8 cellular contexts compared by ENCODE assay signal in the genomic region with DNA sequence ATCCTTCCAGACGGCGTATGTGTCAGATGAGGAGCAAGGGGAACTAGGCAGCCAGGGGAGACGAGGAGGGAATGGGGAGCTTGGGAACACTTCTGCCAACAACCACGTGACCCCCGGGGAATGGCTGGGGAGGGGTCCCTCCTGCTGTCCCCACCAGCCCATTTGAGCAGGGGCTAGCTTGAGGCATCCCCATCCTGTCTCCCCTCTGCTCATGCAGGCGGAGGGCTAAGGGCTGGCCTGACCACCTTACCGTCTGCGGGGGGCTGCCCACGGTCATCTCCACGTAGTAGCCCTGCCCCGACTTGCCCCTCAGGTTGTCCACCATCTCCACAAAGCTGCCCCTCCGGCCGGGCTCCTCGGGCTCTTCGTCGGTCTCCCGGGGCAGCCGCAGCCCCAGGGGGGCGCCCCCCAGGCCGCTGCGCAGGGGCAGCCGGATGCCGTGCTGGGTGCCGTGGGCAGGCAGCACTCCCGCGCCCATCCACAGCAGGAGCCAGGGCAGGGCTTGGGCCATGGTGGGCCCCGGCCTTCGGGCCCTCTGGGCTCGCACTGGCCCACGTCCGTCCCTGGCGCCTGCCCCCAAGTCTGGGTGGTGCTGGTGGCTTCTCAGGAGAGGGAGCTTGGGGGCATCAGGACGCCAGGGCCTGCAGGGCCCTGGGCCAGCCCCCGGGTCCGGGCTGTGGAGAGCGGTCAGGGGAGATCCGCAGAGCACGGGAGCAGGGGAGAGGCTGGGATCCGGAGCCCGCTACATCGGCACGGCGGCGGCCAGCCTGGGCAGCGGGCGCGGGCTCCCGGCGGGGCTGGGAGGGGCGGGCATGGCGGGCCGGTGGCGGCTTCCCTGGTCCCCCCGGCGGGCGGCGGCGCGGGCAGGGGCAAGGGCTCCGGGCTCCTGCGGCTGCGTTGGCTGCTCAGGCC. TPM values are rescaled to one million over a fixed set of nuclear protein-coding genes. Genes with fewer than 3 reads are reported as not detected.
DNase-seq lines count a peak whose midpoint lies in the region; ATAC-seq and TF ChIP-seq lines count a peak whose summit lies in the region.

No MANE protein-coding gene starts in this region.

- H3K27ac ChIP-seq in HUES6 (ENCODE audit: low read depth, low read length) (no peak overlapping the region), ascending aorta (peak overlapping the region; percentile 44 to 51)

- no peak for DNase-seq in AG10803 (ENCODE audit: low read depth)
- no peak for DNase-seq in ascending aorta (ENCODE audit: low spot score in 2 of 2)
- DNase-seq in iPS-NIHi7 (ENCODE audit: extremely low spot score) = peak; percentile 45
- peak; percentile 4 for DNase-seq in stimulated activated CD4-positive, alpha-beta T cell treated with anti-CD3 and anti-CD28 coated beads, Interleukin-4, amount 100 ng/mL, for 24 hours
- DNase-seq in NCI-H1105 treated with DMSO at 0.1 percent for 48 hours (lab: John Stamatoyannopoulos, UW) = no peak

- peak overlapping the region; percentile 43 for H3K9ac ChIP-seq in HUES6 (ENCODE audit: low read length)

- intact Hi-C loops in ascending aorta (cut with DNase I) = loop anchor here (10.0 kb wide), 1 partner anchor 141 kb away; a partner anchor contains a TSS

- H3K27me3 ChIP-seq in HUES6 (ENCODE audit: control insufficient read depth, insufficient read depth, low read length) = peaks cover 3% of the 10 kb centered on the region; the same call in 1 of the 2 replicates
- H3K27me3 ChIP-seq in ascending aorta = no peaks in the 10 kb centered on the region

- ATAC-seq in GM18870 (IDR thresholded peaks at IDR 0.05; ENCODE audit: unreplicated experiment) = no peak
- ATAC-seq in GM18873 (IDR thresholded peaks at IDR 0.05; ENCODE audit: low FRiP score, unreplicated experiment) = no peak

- H3K9me3 ChIP-seq in HUES6 (ENCODE audit: control insufficient read depth, insufficient read depth, low read depth, low read length) (no peaks in the 10 kb centered on the region), ascending aorta (no peaks in the 10 kb centered on the region)

- H3K4me1 ChIP-seq in HUES6 (ENCODE audit: control insufficient read depth, insufficient read depth, low read length) (peaks cover 19% of the 10 kb centered on the region), ascending aorta (peaks cover 6 to 15% of the 10 kb centered on the region in 2 donors)

- TF ChIP-seq CTCF in AG10803 (conservative IDR thresholded peaks at IDR 0.05; ENCODE audit: low read length) (no peak), ascending aorta (IDR thresholded peaks at IDR 0.05) (no peak)

- H3K36me3 ChIP-seq in HUES6 (ENCODE audit: control insufficient read depth, insufficient read depth, low read length) (no peaks in the 10 kb centered on the region), ascending aorta (no peaks in the 10 kb centered on the region)

- peak overlapping the region; percentile 79 for H3K4me3 ChIP-seq in AG10803 (ENCODE audit: low read length)
- peak overlapping the region; percentile 55 for H3K4me3 ChIP-seq in HUES6 (ENCODE audit: low read depth, low read length)
- H3K4me3 ChIP-seq in ascending aorta = peak overlapping the region; percentile 80 to 95

RNA-seq across cellular contexts. Expression of a gene that starts 0.5 kb away (rescaled TPM):
- total RNA-seq in ascending aorta = 27.2 TPM

RNA-seq across cellular contexts. Expression of a gene that starts 12.1 kb away (rescaled TPM):
- 15.1 TPM for total RNA-seq in ascending aorta

RNA-seq across cellular contexts. Expression of a gene that starts 24.4 kb away (rescaled TPM):
- total RNA-seq in ascending aorta = 6.8 TPM

Comparison
In these comparisons a context has a peak if more than half of its experiments do, and no peak if none do; other contexts are left out.
1. DNase-seq: peak in iPS-NIHi7 (single experiment) and stimulated activated CD4-positive, alpha-beta T cell treated with anti-CD3 and anti-CD28 coated beads, Interleukin-4, amount 100 ng/mL, for 24 hours (single experiment); none in AG10803 (single experiment), ascending aorta (0 of 2) and NCI-H1105 treated with DMSO at 0.1 percent for 48 hours (single experiment).
2. Peak in every context shown above with its lines, with median percentiles within 50 percentile points of each other: H3K4me3 ChIP-seq.